8 cellular contexts compared by ENCODE assay signal in the genomic region with DNA sequence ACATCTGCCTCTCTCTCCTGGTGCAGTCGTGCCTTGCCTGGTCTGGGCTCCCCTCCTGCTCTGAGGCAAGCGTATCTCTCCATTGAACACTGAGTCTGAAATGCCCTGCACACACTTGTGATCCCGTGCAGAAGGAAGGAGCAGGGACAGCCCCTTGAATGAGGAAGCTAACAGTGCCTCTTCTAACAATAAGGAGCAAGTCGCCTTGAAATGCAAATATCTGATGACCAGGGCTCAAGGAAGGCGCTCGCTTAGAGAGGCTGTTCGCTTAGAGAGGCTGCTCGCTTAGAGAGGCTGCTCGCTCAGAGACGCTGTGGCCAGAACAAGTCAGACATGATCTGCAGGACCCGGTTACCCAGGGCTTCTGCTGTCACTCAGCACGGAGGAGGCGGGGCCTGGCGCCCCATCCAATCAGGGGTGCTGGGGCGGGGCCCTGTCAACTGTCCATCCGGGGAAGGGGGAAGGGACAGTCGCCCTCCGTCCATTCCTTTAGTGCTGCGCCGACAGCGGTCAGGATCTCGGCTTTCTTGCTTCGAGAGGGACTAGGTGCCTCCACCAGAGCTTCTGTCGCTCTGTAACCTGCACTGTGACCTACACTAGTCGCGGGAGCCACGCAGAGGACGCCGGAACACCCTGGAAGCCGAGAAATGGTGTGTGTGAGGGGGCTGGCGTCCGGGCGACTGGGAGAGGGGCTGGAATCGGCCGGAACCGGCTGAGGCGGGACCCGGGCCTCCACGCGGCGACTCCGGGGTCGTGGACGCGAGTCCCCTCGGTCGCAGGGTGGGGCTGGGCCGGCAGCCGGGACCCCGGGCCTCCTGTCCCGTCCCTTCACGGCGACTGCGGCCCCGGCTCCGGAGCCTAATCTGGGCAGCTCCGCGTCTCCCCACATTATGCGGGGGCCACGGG. TPM values are rescaled to one million over a fixed set of nuclear protein-coding genes. Genes with fewer than 3 reads are reported as not detected.
DNase-seq lines count a peak whose midpoint lies in the region; ATAC-seq and TF ChIP-seq lines count a peak whose summit lies in the region.

Gene ZNF440 (plus strand): TSS at position 473 of the 906 bp plus-strand sequence. CDS start 175 bp downstream, at position 648.

- H3K27ac Mint-ChIP-seq in activated T-helper 1 cell treated with anti-CD3 and anti-CD28 coated beads, Interleukin-12 subunit alpha, Interleukin-12 subunit beta, Interleukin-2, Interleukin-4 antibody, amounts not matched to agents 30 ng/mL and 10 ng/mL and 1 ng/mL, durations not matched to agents 14 hours and 24 hours and 36 hours = peak within 1 kb of the TSS; percentile 69
- peak within 1 kb of the TSS; percentile 70 to 94 (median 90) for H3K27ac Mint-ChIP-seq in naive thymus-derived CD8-positive, alpha-beta T cell
- peak within 1 kb of the TSS; percentile 96 for H3K27ac Mint-ChIP-seq in stimulated activated naive B cell treated with anti-CD40 and anti-IgM and Interleukin-4, amounts not matched to agents 10 μg/mL and 1 μg/mL and 100 μg/mL, for 72 hours

- in situ Hi-C loops in Panc1 (cut with HindIII; ENCODE audit: low pct_unique_long_range_greater_than_20kb, low sequenced_read_pairs) = no loop called here

- DNase-seq in DMS 273 treated with DMSO at 0.1 percent for 48 hours (lab: John Stamatoyannopoulos, UW) (peak; percentile 67), HuH-7.5 (ENCODE audit: low spot score) (peak; percentile 93), Panc1 (ENCODE audit: low read depth, low spot score) (peak; percentile 52), fibroblast of mammary gland (ENCODE audit: low read depth) (peak; percentile 90)
- DNase-seq in activated T-helper 1 cell treated with anti-CD3 and anti-CD28 coated beads, Interleukin-12 subunit alpha, Interleukin-12 subunit beta, Interleukin-2, Interleukin-4 antibody, amounts not matched to agents 30 ng/mL and 10 ng/mL and 1 ng/mL, durations not matched to agents 14 hours and 24 hours and 36 hours (ENCODE audit: low spot score) = peak; percentile 84
- peak; percentile 65 to 88 (median 75) for DNase-seq in naive thymus-derived CD8-positive, alpha-beta T cell
- DNase-seq in stimulated activated naive B cell treated with anti-CD40 and anti-IgM and Interleukin-4, amounts not matched to agents 10 μg/mL and 1 μg/mL and 100 μg/mL, for 72 hours = peak; percentile 87

- H3K4me1 Mint-ChIP-seq in activated T-helper 1 cell treated with anti-CD3 and anti-CD28 coated beads, Interleukin-12 subunit alpha, Interleukin-12 subunit beta, Interleukin-2, Interleukin-4 antibody, amounts not matched to agents 30 ng/mL and 10 ng/mL and 1 ng/mL, durations not matched to agents 14 hours and 24 hours and 36 hours (ENCODE audit: low read depth) = peaks cover 13% of the 10 kb centered on the region
- H3K4me1 Mint-ChIP-seq in naive thymus-derived CD8-positive, alpha-beta T cell = peaks cover 7 to 37% (median 30%) of the 10 kb centered on the region in 4 donors
- H3K4me1 Mint-ChIP-seq in stimulated activated naive B cell treated with anti-CD40 and anti-IgM and Interleukin-4, amounts not matched to agents 10 μg/mL and 1 μg/mL and 100 μg/mL, for 72 hours = peaks cover 11 to 25% of the 10 kb centered on the region in 2 donors

- H3K9me3 ChIP-seq in Panc1 (ENCODE audit: control insufficient read depth, insufficient read depth, low read depth, low read length) = peaks cover 2% of the 10 kb centered on the region; the same call in 1 of the 2 replicates

- peaks cover 43% of the 10 kb centered on the region for H3K9me3 Mint-ChIP-seq in activated T-helper 1 cell treated with anti-CD3 and anti-CD28 coated beads, Interleukin-12 subunit alpha, Interleukin-12 subunit beta, Interleukin-2, Interleukin-4 antibody, amounts not matched to agents 30 ng/mL and 10 ng/mL and 1 ng/mL, durations not matched to agents 14 hours and 24 hours and 36 hours
- peaks cover 0 to 31% (median 5%) of the 10 kb centered on the region in 9 donors for H3K9me3 Mint-ChIP-seq in naive thymus-derived CD8-positive, alpha-beta T cell
- no peaks in the 10 kb centered on the region for H3K9me3 Mint-ChIP-seq in stimulated activated naive B cell treated with anti-CD40 and anti-IgM and Interleukin-4, amounts not matched to agents 10 μg/mL and 1 μg/mL and 100 μg/mL, for 72 hours

- peak within 1 kb of the TSS; percentile 82 to 86 for H3K4me3 ChIP-seq in Panc1 (ENCODE audit: low read depth in 2 of 2, low read length in 2 of 2)
- peak within 1 kb of the TSS; percentile 92 for H3K4me3 ChIP-seq in fibroblast of mammary gland (ENCODE audit: control insufficient read depth, low read depth, low read length)

- TF ChIP-seq CTCF in Panc1 (IDR thresholded peaks at IDR 0.05) (no peak), fibroblast of mammary gland (conservative IDR thresholded peaks at IDR 0.05; ENCODE audit: control insufficient read depth, insufficient read depth, low read depth, low read length) (no peak)

- H3K4me3 Mint-ChIP-seq in activated T-helper 1 cell treated with anti-CD3 and anti-CD28 coated beads, Interleukin-12 subunit alpha, Interleukin-12 subunit beta, Interleukin-2, Interleukin-4 antibody, amounts not matched to agents 30 ng/mL and 10 ng/mL and 1 ng/mL, durations not matched to agents 14 hours and 24 hours and 36 hours = peak within 1 kb of the TSS; percentile 88
- peak within 1 kb of the TSS; percentile 91 to 96 (median 94) for H3K4me3 Mint-ChIP-seq in naive thymus-derived CD8-positive, alpha-beta T cell
- H3K4me3 Mint-ChIP-seq in stimulated activated naive B cell treated with anti-CD40 and anti-IgM and Interleukin-4, amounts not matched to agents 10 μg/mL and 1 μg/mL and 100 μg/mL, for 72 hours = peak within 1 kb of the TSS; percentile 90 to 91

- ATAC-seq in GM21515 (IDR thresholded peaks at IDR 0.05; ENCODE audit: unreplicated experiment) = peak; percentile 98
- ATAC-seq in Panc1 = peak; percentile 100
- ATAC-seq in naive thymus-derived CD8-positive, alpha-beta T cell = peak; percentile 98
- ATAC-seq in stimulated activated naive B cell treated with anti-CD40 and anti-IgM and Interleukin-4, amounts not matched to agents 10 μg/mL and 1 μg/mL and 100 μg/mL, for 72 hours (replicated peaks) = peak; percentile 98 to 99

- no peaks in the 10 kb centered on the region for H3K27me3 ChIP-seq in Panc1 (ENCODE audit: control insufficient read depth, insufficient read depth, low read length)

- TSS peak; percentile 79 for BruUV-seq in Panc1 (replicated peaks; lab: Mats Ljungman, UMichigan)

- intact Hi-C loops in Panc1 (cut with micrococcal nuclease; ENCODE audit: unreplicated experiment) = no loop called here
- intact Hi-C loops in activated T-helper 1 cell treated with anti-CD3 and anti-CD28 coated beads, Interleukin-12 subunit alpha, Interleukin-12 subunit beta, Interleukin-2, Interleukin-4 antibody, amounts not matched to agents 30 ng/mL and 10 ng/mL and 1 ng/mL, durations not matched to agents 14 hours and 24 hours and 36 hours (cut with micrococcal nuclease) = loop anchor here (1.0 to 2.0 kb wide), 7 partner anchors 16 to 326 kb away; partner anchors contain the start of genes ZNF20, ZNF439, ZNF491 and ZNF700

- 0 out of 2 replicates have a peak, but pooled peaks cover 3% of the 10 kb centered on the region for H3K4me1 ChIP-seq in Panc1 (ENCODE audit: control insufficient read depth, insufficient read depth, low read length)

- POLR2A ChIA-PET in Panc1 (lab: Charles Lee) = no interaction called here
- POLR2A ChIA-PET in naive thymus-derived CD8-positive, alpha-beta T cell (lab: Charles Lee) = interaction anchor here (0.6 to 3.2 kb wide), 7 partner anchors 14 to 347 kb away, joined by 3 to 15 read pairs (median 3); partner anchors contain the start of genes ZNF439 and ZNF491

- no peaks in the 10 kb centered on the region; the same call in 1 of the 2 replicates for H3K36me3 ChIP-seq in Panc1 (ENCODE audit: control insufficient read depth, insufficient read depth, low read length)

- CTCF ChIA-PET in Panc1 (lab: Charles Lee) = interaction anchor here (1.5 kb wide), 1 partner anchor 16 kb away, joined by 9 read pairs; the partner anchor contains the start of gene ZNF491

- H3K27ac ChIP-seq in Panc1 (ENCODE audit: low read length) = peak within 1 kb of the TSS; percentile 83

- H3K27me3 Mint-ChIP-seq in activated T-helper 1 cell treated with anti-CD3 and anti-CD28 coated beads, Interleukin-12 subunit alpha, Interleukin-12 subunit beta, Interleukin-2, Interleukin-4 antibody, amounts not matched to agents 30 ng/mL and 10 ng/mL and 1 ng/mL, durations not matched to agents 14 hours and 24 hours and 36 hours (ENCODE audit: insufficient read depth) = peaks cover 1% of the 10 kb centered on the region
- no peaks in the 10 kb centered on the region for H3K27me3 Mint-ChIP-seq in naive thymus-derived CD8-positive, alpha-beta T cell
- no peaks in the 10 kb centered on the region for H3K27me3 Mint-ChIP-seq in stimulated activated naive B cell treated with anti-CD40 and anti-IgM and Interleukin-4, amounts not matched to agents 10 μg/mL and 1 μg/mL and 100 μg/mL, for 72 hours

- H3K36me3 Mint-ChIP-seq in activated T-helper 1 cell treated with anti-CD3 and anti-CD28 coated beads, Interleukin-12 subunit alpha, Interleukin-12 subunit beta, Interleukin-2, Interleukin-4 antibody, amounts not matched to agents 30 ng/mL and 10 ng/mL and 1 ng/mL, durations not matched to agents 14 hours and 24 hours and 36 hours (ENCODE audit: low read depth) = peaks cover 18% of the 10 kb centered on the region
- peaks cover 3 to 35% (median 9%) of the 10 kb centered on the region in 3 donors for H3K36me3 Mint-ChIP-seq in naive thymus-derived CD8-positive, alpha-beta T cell
- H3K36me3 Mint-ChIP-seq in stimulated activated naive B cell treated with anti-CD40 and anti-IgM and Interleukin-4, amounts not matched to agents 10 μg/mL and 1 μg/mL and 100 μg/mL, for 72 hours = peaks cover 6 to 7% of the 10 kb centered on the region in 2 donors

RNA-seq across cellular contexts. Expression of gene ZNF440, which starts in this region (rescaled TPM):
- 12.9 TPM for total RNA-seq in Panc1 (2021; ENCODE audit: unreplicated experiment)
- polyA plus RNA-seq in Panc1 (2012; ENCODE audit: insufficient read length) = 3.4 TPM
- 6.7 and 9.2 TPM in 2 replicates for total RNA-seq in activated T-helper 1 cell treated with anti-CD3 and anti-CD28 coated beads, Interleukin-12 subunit alpha, Interleukin-12 subunit beta, Interleukin-2, Interleukin-4 antibody, amounts not matched to agents 30 ng/mL and 10 ng/mL and 1 ng/mL, durations not matched to agents 14 hours and 24 hours and 36 hours
- 10 to 100 TPM; 21.8 to 24.0 TPM for total RNA-seq in naive thymus-derived CD8-positive, alpha-beta T cell
- 1 to 10 TPM; 1.5 to 3.9 (median 3.2) TPM for polyA plus RNA-seq in naive thymus-derived CD8-positive, alpha-beta T cell

Comparison
In these comparisons a context has a peak if more than half of its experiments do, and no peak if none do; other contexts are left out.
1. Peak in every context shown above with its lines: DNase-seq, ATAC-seq, H3K4me3 ChIP-seq and H3K27ac ChIP-seq.